In the genomic region with DNA sequence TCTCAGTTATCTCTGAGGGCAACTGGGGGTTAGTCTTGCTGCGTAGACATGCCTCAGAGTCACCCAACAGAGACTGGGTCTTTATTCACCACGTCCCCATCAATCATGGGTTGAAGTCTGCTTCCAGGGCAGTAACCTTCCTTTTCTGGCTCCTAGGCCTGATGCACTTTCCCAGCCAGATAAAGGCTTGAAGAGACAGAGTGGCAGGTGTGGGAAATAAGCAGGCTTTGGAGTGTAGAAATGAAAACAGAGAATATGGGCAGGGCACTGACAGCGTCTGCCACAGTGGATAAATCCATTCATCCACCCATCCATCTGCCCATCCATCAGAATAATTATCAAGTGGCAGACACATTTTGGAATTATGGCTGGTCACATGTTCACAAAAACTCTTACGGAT, we compare ENCODE assay signal across 16 cellular contexts.
DNase-seq lines count a peak whose midpoint lies in the region; ATAC-seq and TF ChIP-seq lines count a peak whose summit lies in the region.
"Had no signal": no experiment of that assay in that cellular context is flagged by ENCODE, and none has a peak within 500 bp of the region (broad histone marks: within the 10 kb centered on the region; RNA-seq: fewer than 3 reads in every experiment).

No MANE protein-coding gene starts in this region.

- H3K4me3 Mint-ChIP-seq in nephron progenitor cell: no peak overlapping the region
- H3K4me3 Mint-ChIP-seq: CD4-positive, alpha-beta memory T cell; GM23338 had no signal

- no peak overlapping the region for H3K27ac ChIP-seq in body of pancreas
- H3K27ac ChIP-seq: A549, C4-2B, HL-60 had no signal

- no peaks in the 10 kb centered on the region for H3K4me1 ChIP-seq in body of pancreas
- H3K4me1 ChIP-seq: A549, BE2C had no signal

- H3K9me3 Mint-ChIP-seq in nephron progenitor cell: peaks cover 12% of the 10 kb centered on the region
- H3K9me3 Mint-ChIP-seq: CD4-positive, alpha-beta memory T cell; GM23338 had no signal

- H3K4me1 Mint-ChIP-seq in nephron progenitor cell: peaks cover 45% of the 10 kb centered on the region

- H3K27me3 Mint-ChIP-seq in nephron progenitor cell (ENCODE audit: low read depth, poor library complexity): peaks cover 7% of the 10 kb centered on the region

- intact Hi-C loops in body of pancreas (cut with DNase I): no loop called here

- peak; percentile 37 for DNase-seq in NCI-H2227 (lab: John Stamatoyannopoulos, UW; ENCODE audit: unreplicated experiment)
- no peak for DNase-seq in NCI-H2227 treated with DMSO at 0.1 percent for 48 hours (lab: John Stamatoyannopoulos, UW)
- DNase-seq in NCI-H524 (lab: John Stamatoyannopoulos, UW): peak; percentile 32 to 79
- DNase-seq in NCI-H69 (lab: John Stamatoyannopoulos, UW): peak; percentile 1
- no peak for DNase-seq in nephron progenitor cell
- no peak for DNase-seq in NCI-H748 treated with DMSO at 0.1 percent for 48 hours (lab: John Stamatoyannopoulos, UW)
- no peak for DNase-seq in body of pancreas
- DNase-seq: BE2C; CD4-positive, alpha-beta memory T cell; DND-41; GDM1; H7 had no signal

- ATAC-seq in body of pancreas: no peak
- ATAC-seq: A549, GM23338 had no signal

- H3K27me3 ChIP-seq in body of pancreas: no peaks in the 10 kb centered on the region
- H3K27me3 ChIP-seq: BE2C had no signal

- no peak overlapping the region for H3K4me3 ChIP-seq in body of pancreas
- H3K4me3 ChIP-seq: A549, GM23338 had no signal

- H3K9me3 ChIP-seq in body of pancreas: no peaks in the 10 kb centered on the region
- H3K9me3 ChIP-seq: A549, BE2C had no signal

- TF ChIP-seq CTCF in nephron progenitor cell (IDR thresholded peaks at IDR 0.05): no peak
- TF ChIP-seq CTCF in body of pancreas (IDR thresholded peaks at IDR 0.05): no peak

- 86 to 89% methylated on average over 4 of the region's 4 CpGs for WGBS in body of pancreas, 2 donors

- no peaks in the 10 kb centered on the region for H3K36me3 ChIP-seq in body of pancreas (replicated peaks in 1 of 2; ENCODE audit: insufficient read depth in 1 of 2, low read depth in 2 of 2)
- H3K36me3 ChIP-seq: BE2C had no signal

- H3K36me3 Mint-ChIP-seq in nephron progenitor cell (ENCODE audit: low read depth): no peaks in the 10 kb centered on the region
- H3K36me3 Mint-ChIP-seq: CD4-positive, alpha-beta memory T cell had no signal

- TF ChIP-seq POLR2A in body of pancreas (IDR thresholded peaks at IDR 0.05): no peak

- peak overlapping the region; percentile 89 for H3K27ac Mint-ChIP-seq in nephron progenitor cell
- H3K27ac Mint-ChIP-seq: CD4-positive, alpha-beta memory T cell; GM23338 had no signal

Comparison
In these comparisons a context has a peak if more than half of its experiments do, and no peak if none do; other contexts are left out.
1. DNase-seq: peak in NCI-H2227 (single experiment), NCI-H524 (2 of 2) and NCI-H69 (single experiment); none in NCI-H2227 treated with DMSO at 0.1 percent for 48 hours (single experiment), nephron progenitor cell (single experiment), NCI-H748 treated with DMSO at 0.1 percent for 48 hours (single experiment) and body of pancreas (0 of 4).